28 cellular contexts compared by ENCODE assay signal in the genomic region with DNA sequence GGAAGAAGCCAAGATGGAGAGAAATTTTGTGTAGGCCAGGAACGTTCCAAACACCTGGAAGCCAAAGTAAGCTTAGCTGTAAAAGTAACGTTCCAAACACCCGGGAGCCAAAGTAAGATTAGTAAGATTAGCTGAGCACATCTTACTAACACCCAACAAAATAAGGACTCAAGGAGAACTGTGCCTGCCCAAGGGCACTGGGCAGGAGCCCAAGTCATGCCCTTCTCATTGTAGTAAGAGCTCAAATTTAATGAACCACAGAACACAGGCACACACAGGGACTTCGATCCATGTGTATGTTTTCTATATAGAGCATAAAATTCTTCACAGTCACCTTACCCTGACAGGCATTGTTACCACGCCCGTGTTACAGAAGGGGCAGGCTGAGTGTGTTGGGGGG. TPM values are rescaled to one million over a fixed set of nuclear protein-coding genes. Genes with fewer than 3 reads are reported as not detected.
"Had no signal": no experiment of that assay in that cellular context is flagged by ENCODE, and none has a peak within 500 bp of the region (broad histone marks: within the 10 kb centered on the region; RNA-seq: fewer than 3 reads in every experiment).

No MANE protein-coding gene starts in this region.

- H3K27ac ChIP-seq: SJSA1 had no signal

- DNase-seq: activated CD4-positive, alpha-beta T cell treated with anti-CD3 and anti-CD28 coated beads for 1 hour; activated CD4-positive, alpha-beta T cell treated with anti-CD3 and anti-CD28 coated beads, Interleukin-2, amount 10 ng/mL, durations not matched to agents 24 days and 14 days; activated CD4-positive, alpha-beta T cell treated with anti-CD3 and anti-CD28 coated beads, Interleukin-2, amount 50 U/mL, for 48 hours; activated CD8-positive, alpha-beta memory T cell treated with anti-CD3 and anti-CD28 coated beads, Interleukin-2, amount 10 ng/mL, durations not matched to agents 7 days and 5 days; activated effector memory CD4-positive, alpha-beta T cell treated with anti-CD3 and anti-CD28 coated beads, Interleukin-2, amount 50 U/mL, for 16 hours; activated naive CD4-positive, alpha-beta T cell treated with Interleukin-2 at 50 U/mL for 16 hours; activated naive CD8-positive, alpha-beta T cell treated with anti-CD3 and anti-CD28 coated beads, Interleukin-2, amount 50 U/mL, for 24 hours; activated T-cell treated with anti-CD3 and anti-CD28 coated beads, Interleukin-2, amount 50 U/mL, for 24 hours; amygdala; Kasumi-1; KBM-7; NCI-H1105 treated with DMSO at 0.1 percent for 48 hours; NCI-H1436 treated with DMSO at 0.1 percent for 48 hours; NCI-H187; NCI-H2081; NCI-H510A treated with DMSO at 0.1 percent for 48 hours; NCI-H69; NK-92 treated with Interleukin-12 subunit alpha and Interleukin-12 subunit beta, amount 100 ng/mL, for 24 hours; OCI-M1; RPMI8226; SHP77 had no signal

- H3K36me3 ChIP-seq: SJSA1 had no signal

- H3K4me1 Mint-ChIP-seq: activated CD4-positive, alpha-beta T cell treated with anti-CD3 and anti-CD28 coated beads, Interleukin-2, amount 10 ng/mL, durations not matched to agents 24 days and 14 days; activated CD8-positive, alpha-beta memory T cell treated with anti-CD3 and anti-CD28 coated beads, Interleukin-2, amount 10 ng/mL, durations not matched to agents 7 days and 5 days; activated naive CD8-positive, alpha-beta T cell treated with anti-CD3 and anti-CD28 coated beads, Interleukin-2, amount 50 U/mL, for 24 hours had no signal

- H3K4me1 ChIP-seq: SJSA1 had no signal

- H3K27ac Mint-ChIP-seq: activated CD4-positive, alpha-beta T cell treated with anti-CD3 and anti-CD28 coated beads, Interleukin-2, amount 10 ng/mL, durations not matched to agents 24 days and 14 days; activated CD8-positive, alpha-beta memory T cell treated with anti-CD3 and anti-CD28 coated beads, Interleukin-2, amount 10 ng/mL, durations not matched to agents 7 days and 5 days; activated naive CD4-positive, alpha-beta T cell treated with anti-CD3 and anti-CD28 coated beads, Interleukin-2, amount 50 U/mL, for 72 hours; activated naive CD8-positive, alpha-beta T cell treated with anti-CD3 and anti-CD28 coated beads, Interleukin-2, amount 50 U/mL, for 24 hours; activated T-cell treated with anti-CD3 and anti-CD28 coated beads, Interleukin-2, amount 50 U/mL, for 24 hours; brain; T-helper 1 cell treated with Interleukin-12 subunit alpha and Interleukin-12 subunit beta and Interleukin-4 antibody, amounts not matched to agents 30 μg/mL and 1 μg/mL, for 36 hours; WTC11 had no signal

- H3K9me3 Mint-ChIP-seq: activated CD4-positive, alpha-beta T cell treated with anti-CD3 and anti-CD28 coated beads, Interleukin-2, amount 10 ng/mL, durations not matched to agents 24 days and 14 days; activated naive CD4-positive, alpha-beta T cell treated with anti-CD3 and anti-CD28 coated beads, Interleukin-2, amount 50 U/mL, for 72 hours; activated naive CD8-positive, alpha-beta T cell treated with anti-CD3 and anti-CD28 coated beads, Interleukin-2, amount 50 U/mL, for 24 hours; activated T-cell treated with anti-CD3 and anti-CD28 coated beads, Interleukin-2, amount 50 U/mL, for 24 hours; brain; T-helper 1 cell treated with Interleukin-12 subunit alpha and Interleukin-12 subunit beta and Interleukin-4 antibody, amounts not matched to agents 30 μg/mL and 1 μg/mL, for 36 hours; WTC11 had no signal

- H3K36me3 Mint-ChIP-seq: activated CD8-positive, alpha-beta memory T cell treated with anti-CD3 and anti-CD28 coated beads, Interleukin-2, amount 10 ng/mL, durations not matched to agents 7 days and 5 days; activated naive CD4-positive, alpha-beta T cell treated with anti-CD3 and anti-CD28 coated beads, Interleukin-2, amount 50 U/mL, for 72 hours; brain; WTC11 had no signal

- ATAC-seq: activated CD8-positive, alpha-beta memory T cell treated with anti-CD3 and anti-CD28 coated beads, Interleukin-2, amount 10 ng/mL, durations not matched to agents 7 days and 5 days; activated naive CD4-positive, alpha-beta T cell treated with anti-CD3 and anti-CD28 coated beads, Interleukin-2, amount 50 U/mL, for 72 hours; activated naive CD8-positive, alpha-beta T cell treated with anti-CD3 and anti-CD28 coated beads, Interleukin-2, amount 50 U/mL, for 24 hours; Panc1; SK-N-SH treated with all-trans-retinoic acid at 6 μM for 48 hours; WTC11 had no signal

- H3K9me3 ChIP-seq: SJSA1 had no signal

- H3K4me3 Mint-ChIP-seq: activated CD4-positive, alpha-beta T cell treated with anti-CD3 and anti-CD28 coated beads, Interleukin-2, amount 10 ng/mL, durations not matched to agents 24 days and 14 days; activated CD8-positive, alpha-beta memory T cell treated with anti-CD3 and anti-CD28 coated beads, Interleukin-2, amount 10 ng/mL, durations not matched to agents 7 days and 5 days; activated naive CD8-positive, alpha-beta T cell treated with anti-CD3 and anti-CD28 coated beads, Interleukin-2, amount 50 U/mL, for 24 hours; activated T-cell treated with anti-CD3 and anti-CD28 coated beads, Interleukin-2, amount 50 U/mL, for 24 hours; brain; T-helper 1 cell treated with Interleukin-12 subunit alpha and Interleukin-12 subunit beta and Interleukin-4 antibody, amounts not matched to agents 30 μg/mL and 1 μg/mL, for 36 hours; WTC11 had no signal

- H3K27me3 Mint-ChIP-seq: activated CD8-positive, alpha-beta memory T cell treated with anti-CD3 and anti-CD28 coated beads, Interleukin-2, amount 10 ng/mL, durations not matched to agents 7 days and 5 days; activated naive CD8-positive, alpha-beta T cell treated with anti-CD3 and anti-CD28 coated beads, Interleukin-2, amount 50 U/mL, for 24 hours; activated T-cell treated with anti-CD3 and anti-CD28 coated beads, Interleukin-2, amount 50 U/mL, for 24 hours; brain had no signal

- H3K27me3 ChIP-seq: SJSA1 had no signal

- H3K4me3 ChIP-seq: SJSA1 had no signal

RNA-seq across cellular contexts. Expression of gene NXNL2, which starts 36.1 kb away (rescaled TPM):
- total RNA-seq: activated CD4-positive, alpha-beta T cell treated with anti-CD3 and anti-CD28 coated beads, Interleukin-2, amount 10 ng/mL, durations not matched to agents 24 days and 14 days; activated CD8-positive, alpha-beta memory T cell treated with anti-CD3 and anti-CD28 coated beads, Interleukin-2, amount 10 ng/mL, durations not matched to agents 7 days and 5 days; activated naive CD4-positive, alpha-beta T cell treated with anti-CD3 and anti-CD28 coated beads, Interleukin-2, amount 50 U/mL, for 72 hours had no signal
